8 cellular contexts compared by ENCODE assay signal in the genomic region with DNA sequence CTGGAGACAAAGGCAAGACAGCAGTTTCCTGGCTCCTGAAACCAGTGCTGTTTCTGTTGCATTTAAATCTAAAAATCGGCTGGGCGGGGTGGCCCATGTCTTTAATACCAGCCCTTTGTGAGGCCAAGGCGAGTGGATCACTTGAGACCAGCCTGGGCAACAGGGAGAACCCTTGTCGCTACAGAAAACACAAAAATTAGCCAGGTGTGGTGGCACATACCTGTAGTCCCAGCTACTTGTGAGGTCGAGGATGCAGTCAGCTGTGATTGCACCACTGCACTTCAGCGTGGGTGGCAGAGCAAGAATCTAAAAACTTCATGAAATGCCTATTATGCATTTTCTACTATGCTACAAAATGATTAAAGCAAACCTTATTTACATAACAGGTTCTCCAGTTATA.
"Had no signal": no experiment of that assay in that cellular context is flagged by ENCODE, and none has a peak within 500 bp of the region (broad histone marks: within the 10 kb centered on the region; RNA-seq: fewer than 3 reads in every experiment).

No MANE protein-coding gene starts in this region.

- H2AFZ ChIP-seq: GM23248 had no signal

- DNase-seq: GM23248, GOT3, H9, HCEC 1CT, IMR-90 had no signal

- H3K4me3 ChIP-seq: GM23248, K562 had no signal

- FAIRE-seq: H54, HTR-8/SVneo, K562 had no signal

- ATAC-seq: K562 had no signal

- H3K27ac Mint-ChIP-seq: H9 had no signal

- H3K4me3 Mint-ChIP-seq: H9 had no signal

- H3K9ac ChIP-seq: GM23248 had no signal

- H3K27ac ChIP-seq: GM23248 had no signal

- H3K4me1 Mint-ChIP-seq: H9 had no signal
